ENCODE assay signal across 8 cellular contexts in the genomic region with DNA sequence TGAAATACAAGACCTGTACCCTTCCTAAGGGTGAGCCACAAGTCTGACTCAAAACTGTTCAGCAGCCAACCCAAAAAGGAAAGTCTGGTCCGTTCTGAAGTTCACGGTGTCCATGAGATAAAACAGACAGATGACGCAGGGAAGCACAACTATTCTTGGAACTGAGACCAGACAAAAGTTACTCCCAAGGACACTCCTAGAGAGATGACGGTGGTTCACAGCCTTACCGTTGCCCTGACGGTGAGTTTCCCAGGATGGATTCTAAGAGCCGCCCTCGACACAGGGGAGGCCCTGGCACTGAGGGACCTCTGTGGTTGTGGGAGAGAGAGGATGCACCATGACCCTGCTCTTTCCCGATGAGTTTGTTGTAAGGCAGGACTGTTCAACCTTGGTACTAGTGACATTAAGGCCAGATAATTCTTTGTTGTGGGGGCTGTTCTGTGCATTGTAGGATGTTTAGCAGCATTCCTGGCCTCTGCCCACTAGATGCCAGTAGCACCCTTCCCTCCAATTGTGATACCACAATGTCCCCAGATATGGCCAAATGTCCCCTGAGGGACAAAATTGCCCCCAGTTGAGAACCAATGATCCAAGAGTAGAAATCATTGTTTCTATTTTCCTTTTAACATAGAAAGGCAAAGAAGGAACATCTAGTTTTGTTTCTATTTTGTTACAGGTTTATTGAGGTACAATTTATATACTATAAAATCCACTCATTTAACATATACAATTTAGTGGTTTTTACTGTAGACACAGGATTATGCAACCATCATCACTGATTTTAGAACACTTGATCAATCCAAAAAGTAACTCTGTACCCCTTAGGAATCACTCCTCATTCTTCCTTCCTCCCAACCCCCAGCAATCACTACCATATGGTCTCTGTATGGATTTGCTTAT. TPM values are rescaled to one million over a fixed set of nuclear protein-coding genes. Genes with fewer than 3 reads are reported as not detected.
DNase-seq lines count a peak whose midpoint lies in the region; ATAC-seq and TF ChIP-seq lines count a peak whose summit lies in the region.

No MANE protein-coding gene starts in this region.

- H3K4me1 ChIP-seq in A673 (ENCODE audit: insufficient read depth, low read length, poor library complexity, severe bottlenecking) = no peaks in the 10 kb centered on the region
- H3K4me1 ChIP-seq in SK-N-SH (ENCODE audit: control insufficient read depth in 1 of 2, insufficient read depth in 2 of 2, low read depth in 1 of 2, low read length in 1 of 2) = no peaks in the 10 kb centered on the region

- BruUV-seq in A673 (replicated peaks; lab: Mats Ljungman, UMichigan) = no TSS peak

- intact Hi-C loops in A673 (cut with micrococcal nuclease; ENCODE audit: unreplicated experiment) = loop anchor here (1.0 to 5.0 kb wide), 2 partner anchors 63 to 78 kb away; partner anchors contain the start of gene RDH5

- POLR2A ChIA-PET in A673 (lab: Charles Lee; ENCODE audit: low non-redundant PET) = no interaction called here
- POLR2A ChIA-PET in SK-N-SH (lab: Yijun Ruan, JAX) = no interaction called here

- ATAC-seq in GM18867 (IDR thresholded peaks at IDR 0.05; ENCODE audit: unreplicated experiment) = peak; percentile 49
- ATAC-seq in GM21515 (IDR thresholded peaks at IDR 0.05; ENCODE audit: unreplicated experiment) = no peak
- ATAC-seq in HG03196 (IDR thresholded peaks at IDR 0.05; ENCODE audit: unreplicated experiment) = no peak

- WGBS in SK-N-SH (ENCODE audit: low lambda C conversion rate) = 38% methylated on average over 9 of the region's 9 CpGs

- peak; percentile 63 for TF ChIP-seq CTCF in A673 (conservative IDR thresholded peaks at IDR 0.05; ENCODE audit: low read depth, low read length)
- peak; percentile 66 for TF ChIP-seq CTCF in SK-N-SH (IDR thresholded peaks at IDR 0.05)

- H3K4me3 ChIP-seq in A673 (ENCODE audit: low read depth, low read length, poor library complexity, severe bottlenecking) (no peak overlapping the region), SK-N-SH (ENCODE audit: low read depth in 2 of 2, low read length in 1 of 2) (no peak overlapping the region)

- no peak for TF ChIP-seq EP300 in SK-N-SH (IDR thresholded peaks at IDR 0.05; ENCODE audit: borderline replicate concordance in 1 of 2, low read depth in 1 of 2, low read length in 1 of 2)

- H3F3A ChIP-seq in SK-N-SH (replicated peaks; ENCODE audit: insufficient read depth) = no peaks in the 10 kb centered on the region

- no peak overlapping the region for H3K9ac ChIP-seq in SK-N-SH

- H3K27ac ChIP-seq in A673 (ENCODE audit: low read depth, low read length, poor library complexity, severe bottlenecking) (no peak overlapping the region), SK-N-SH (ENCODE audit: low read depth in 2 of 2, low read length in 1 of 2) (no peak overlapping the region)

- DNase-seq in A673 (ENCODE audit: low spot score) = peak; percentile 63
- DNase-seq in SK-N-SH = peak; percentile 36
- peak; percentile 65 for DNase-seq in hepatic stellate cell (ENCODE audit: low spot score)
- no peak for DNase-seq in H4 (ENCODE audit: low spot score)
- DNase-seq in activated CD4-positive, CD25-positive, alpha-beta regulatory T cell treated with anti-CD3 and anti-CD28 coated beads, Interleukin-2, amount 50 U/mL, for 72 hours = no peak

- no peaks in the 10 kb centered on the region for H3K9me2 ChIP-seq in SK-N-SH

- H4K20me1 ChIP-seq in SK-N-SH (ENCODE audit: insufficient read depth) = no peaks in the 10 kb centered on the region

- no peaks in the 10 kb centered on the region for H3K79me2 ChIP-seq in SK-N-SH (ENCODE audit: insufficient read depth)

- CTCF ChIA-PET in A673 (lab: Charles Lee) (interaction anchor here (0.6 kb wide), 1 partner anchor 104 kb away, joined by 3 read pairs; no protein-coding TSS in a partner anchor), SK-N-SH (lab: Yijun Ruan, JAX) (interaction anchor here (0.7 to 6.1 kb wide), 12 partner anchors 15 to 158 kb away, joined by 3 to 91 read pairs (median 4); partner anchors contain the start of genes BLOC1S1, RDH5 and SARNP)

- H2AFZ ChIP-seq in SK-N-SH (ENCODE audit: low read depth) = no peak overlapping the region; the same call in 1 of the 2 replicates

- H3K9me3 ChIP-seq in A673 (ENCODE audit: low read depth, low read length, poor library complexity, severe bottlenecking) (no peaks in the 10 kb centered on the region), SK-N-SH (no peaks in the 10 kb centered on the region)

- H3K4me2 ChIP-seq in SK-N-SH = no peak overlapping the region

- peak; percentile 82 for TF ChIP-seq RAD21 in SK-N-SH (IDR thresholded peaks at IDR 0.05; ENCODE audit: low read length)

- H3K27me3 ChIP-seq in A673 (replicated peaks; ENCODE audit: insufficient read depth, low read depth, low read length, poor library complexity) = no peaks in the 10 kb centered on the region
- H3K27me3 ChIP-seq in SK-N-SH (ENCODE audit: insufficient read depth) = peaks cover 15% of the 10 kb centered on the region; the same call in 1 of the 2 replicates

- H3K36me3 ChIP-seq in A673 (ENCODE audit: insufficient read depth, low read length, poor library complexity, severe bottlenecking) (no peaks in the 10 kb centered on the region), SK-N-SH (replicated peaks in 1 of 2; ENCODE audit: control insufficient read depth in 1 of 2, insufficient read depth in 2 of 2, low read length in 1 of 2) (no peaks in the 10 kb centered on the region)

TF ChIP-seq in SK-N-SH, 30 proteins besides CTCF, POLR2A, EP300 and RAD21:
- TF ChIP-seq PBX3 (IDR thresholded peaks at IDR 0.05) = no peak
- TF ChIP-seq TAF1 (IDR thresholded peaks at IDR 0.05; ENCODE audit: borderline replicate concordance, low read depth, low read length) = no peak
- TF ChIP-seq SMC3 (IDR thresholded peaks at IDR 0.05; ENCODE audit: low read depth, low read length) = peak; percentile 61
TF ChIP-seq in SK-N-SH: peak in this region for 1.

RNA-seq across cellular contexts. Expression of gene OR10P1, which starts 23.0 kb away (rescaled TPM):
- total RNA-seq in A673 (2021) = not detected in 2 replicates
- polyA plus RNA-seq in SK-N-SH (2012; rRNA removed) = not detected in 2 replicates
- not detected in 2 replicates for polyA plus RNA-seq in SK-N-SH (2012; cell fraction: cytosol; rRNA removed)
- not detected in 2 replicates for polyA plus RNA-seq in SK-N-SH (2012; cell fraction: nucleus; rRNA removed)
- total RNA-seq in H4 (2014; rRNA removed; shearing (Covaris generic)) = not detected in 2 replicates

RNA-seq across cellular contexts. Expression of gene ITGA7, which starts 48.0 kb away (rescaled TPM):
- total RNA-seq in A673 (2021) = 14.7 and 21.4 TPM in 2 replicates
- polyA plus RNA-seq in SK-N-SH (2012; rRNA removed) = 17.6 and 19.7 TPM in 2 replicates
- polyA plus RNA-seq in SK-N-SH (2012; cell fraction: cytosol; rRNA removed) = 7.3 and 9.1 TPM in 2 replicates
- 71.0 and 80.7 TPM in 2 replicates for polyA plus RNA-seq in SK-N-SH (2012; cell fraction: nucleus; rRNA removed)
- total RNA-seq in H4 (2014; rRNA removed; shearing (Covaris generic)) = 0.88 and 1.2 TPM in 2 replicates

RNA-seq across cellular contexts. Expression of gene BLOC1S1, which starts 56.1 kb away (rescaled TPM):
- 76.0 and 86.3 TPM in 2 replicates for total RNA-seq in A673 (2021)
- 277 and 331 TPM in 2 replicates for polyA plus RNA-seq in SK-N-SH (2012; rRNA removed)
- polyA plus RNA-seq in SK-N-SH (2012; cell fraction: cytosol; rRNA removed) = 243 and 313 TPM in 2 replicates
- polyA plus RNA-seq in SK-N-SH (2012; cell fraction: nucleus; rRNA removed) = 89.7 and 130 TPM in 2 replicates
- 116 and 160 TPM in 2 replicates for total RNA-seq in H4 (2014; rRNA removed; shearing (Covaris generic))

Comparison
In these comparisons a context has a peak if more than half of its experiments do, and no peak if none do; other contexts are left out.
1. DNase-seq: peak in A673 (single experiment), SK-N-SH (single experiment) and hepatic stellate cell (single experiment); none in H4 (single experiment) and activated CD4-positive, CD25-positive, alpha-beta regulatory T cell treated with anti-CD3 and anti-CD28 coated beads, Interleukin-2, amount 50 U/mL, for 72 hours (single experiment).